8 cellular contexts compared by ENCODE assay signal in genomic region chr10:13528138-13528874, GRCh38. TPM values are rescaled to one million over a fixed set of nuclear protein-coding genes. Genes with fewer than 3 reads are reported as not detected.
DNase-seq lines count a peak whose midpoint lies in the region; ATAC-seq, FAIRE-seq and TF ChIP-seq lines count a peak whose summit lies in the region.

No MANE protein-coding gene starts in this region.

- peak overlapping the region; percentile 91 for H3K4me2 ChIP-seq in A549

- no peaks in the 10 kb centered on the region for H3K36me3 Mint-ChIP-seq in stimulated activated memory B cell treated with anti-CD40 and anti-IgM and Interleukin-4, amounts not matched to agents 10 μg/mL and 1 μg/mL and 100 μg/mL, for 72 hours

- POLR2A ChIA-PET in A549 (lab: Yijun Ruan, JAX) = interaction anchor here (1.5 kb wide), 1 partner anchor 59 kb away, joined by 4 read pairs; the partner anchor contains the start of gene PRPF18

- no peak for TF ChIP-seq RAD21 in A549 (conservative IDR thresholded peaks at IDR 0.05 in 1 of 2, IDR thresholded peaks at IDR 0.05 in 1 of 2)

- H3K4me3 ChIP-seq in A549 = peak overlapping the region; percentile 98
- H3K4me3 ChIP-seq in astrocyte of the cerebellum (ENCODE audit: low read depth, low read length) = peak overlapping the region; percentile 54

- in situ Hi-C loops in astrocyte of the cerebellum (cut with HindIII; ENCODE audit: low sequenced_read_pairs) = loop anchor here (5.0 kb wide), 1 partner anchor 61 kb away; no protein-coding TSS in a partner anchor

- no peak for TF ChIP-seq POLR2A in A549 (IDR thresholded peaks at IDR 0.05; ENCODE audit: low read length)

- CTCF ChIA-PET in A549 (lab: Yijun Ruan, JAX) = interaction anchor here (0.8 to 2.0 kb wide), 5 partner anchors 10 to 256 kb away, joined by 3 to 5 read pairs (median 3); no protein-coding TSS in a partner anchor

- no peak overlapping the region for H3K27ac Mint-ChIP-seq in stimulated activated memory B cell treated with anti-CD40 and anti-IgM and Interleukin-4, amounts not matched to agents 10 μg/mL and 1 μg/mL and 100 μg/mL, for 72 hours

- TF ChIP-seq CTCF in A549 (IDR thresholded peaks at IDR 0.05) (no peak), GM20000 (IDR thresholded peaks at IDR 0.05; ENCODE audit: extremely low read depth, missing control alignments) (no peak), astrocyte of the cerebellum (IDR thresholded peaks at IDR 0.05; ENCODE audit: low read depth, low read length, missing control alignments) (no peak)

- peaks cover 59% of the 10 kb centered on the region for H3K27me3 Mint-ChIP-seq in stimulated activated memory B cell treated with anti-CD40 and anti-IgM and Interleukin-4, amounts not matched to agents 10 μg/mL and 1 μg/mL and 100 μg/mL, for 72 hours

- peaks cover 19% of the 10 kb centered on the region for H3K4me1 ChIP-seq in A549

- under 1% methylated on average over 12 of the region's 103 CpGs for WGBS in A549 (ENCODE audit: missing lambda C conversion rate)

- ATAC-seq in A549 = peak; percentile 26 to 57; a peak in 4 of 6 replicates
- peak; percentile 5 for ATAC-seq in stimulated activated memory B cell treated with anti-CD40 and anti-IgM and Interleukin-4, amounts not matched to agents 10 μg/mL and 1 μg/mL and 100 μg/mL, for 72 hours
- no peak for ATAC-seq in GM21723 (IDR thresholded peaks at IDR 0.05; ENCODE audit: unreplicated experiment)

- peak overlapping the region; percentile 46 for H3K4me3 Mint-ChIP-seq in stimulated activated memory B cell treated with anti-CD40 and anti-IgM and Interleukin-4, amounts not matched to agents 10 μg/mL and 1 μg/mL and 100 μg/mL, for 72 hours

- H3K9me3 Mint-ChIP-seq in stimulated activated memory B cell treated with anti-CD40 and anti-IgM and Interleukin-4, amounts not matched to agents 10 μg/mL and 1 μg/mL and 100 μg/mL, for 72 hours = no peaks in the 10 kb centered on the region

- FAIRE-seq in A549 (lab: Jason Lieb, UNC) = no peak

- H3K9me3 ChIP-seq in A549 = no peaks in the 10 kb centered on the region

- TF ChIP-seq EP300 in A549 (IDR thresholded peaks at IDR 0.05) = no peak

- peaks cover 16% of the 10 kb centered on the region for H3K4me1 Mint-ChIP-seq in stimulated activated memory B cell treated with anti-CD40 and anti-IgM and Interleukin-4, amounts not matched to agents 10 μg/mL and 1 μg/mL and 100 μg/mL, for 72 hours

- H3K27ac ChIP-seq in A549 = peak overlapping the region; percentile 92 to 98

- peak in 1 of 2 experiments; percentile 18 for DNase-seq in A549 (ENCODE audit: low read depth in 1 of 2, low spot score in 1 of 2)
- DNase-seq in GM20000 (ENCODE audit: low spot score) = peak; percentile 64
- no peak for DNase-seq in astrocyte of the cerebellum (ENCODE audit: low read depth)
- DNase-seq in iPS-NIHi7 (ENCODE audit: extremely low spot score) = peak; percentile 38
- DNase-seq in NCI-H226 = no peak
- DNase-seq in GOT3 (lab: John Stamatoyannopoulos, UW) = no peak

TF ChIP-seq in A549, 52 proteins besides CTCF, POLR2A, EP300 and RAD21:
- TF ChIP-seq ZNF302 (CRISPR knock-in tag; IDR thresholded peaks at IDR 0.05) (no peak), FOSB (CRISPR knock-in tag; IDR thresholded peaks at IDR 0.05) (no peak), PHF8 (IDR thresholded peaks at IDR 0.05; ENCODE audit: borderline replicate concordance, low read depth) (no peak), JUNB (IDR thresholded peaks at IDR 0.05) (no peak), HOXB13 (CRISPR knock-in tag; IDR thresholded peaks at IDR 0.05; ENCODE audit: low read depth) (no peak), CHD2 (IDR thresholded peaks at IDR 0.05; ENCODE audit: low read length, partially characterized antibody) (no peak), RARB (CRISPR knock-in tag; IDR thresholded peaks at IDR 0.05) (no peak), ZSCAN20 (CRISPR knock-in tag; IDR thresholded peaks at IDR 0.05) (no peak), TP53 (CRISPR knock-in tag; IDR thresholded peaks at IDR 0.05) (no peak), ATOH8 (CRISPR knock-in tag; IDR thresholded peaks at IDR 0.05; ENCODE audit: low read depth) (no peak), HOXB5 (CRISPR knock-in tag; IDR thresholded peaks at IDR 0.05) (no peak), ZC3H11A (IDR thresholded peaks at IDR 0.05) (no peak), HDAC2 (IDR thresholded peaks at IDR 0.05) (no peak), CBX8 (IDR thresholded peaks at IDR 0.05) (no peak), ELK1 (IDR thresholded peaks at IDR 0.05; ENCODE audit: low read depth, low read length) (no peak)

RNA-seq across cellular contexts. Expression of gene BEND7, which starts 0.5 kb away (rescaled TPM):
- polyA plus RNA-seq in A549 (2011; rRNA removed) (11.5 and 12.2 TPM in 2 replicates), A549 (2017; fragmentation: RNase III; extraction: RNeasy Plus Mini Kit Qiagen cat#74134 plus additional on column Dnase treatment) (7.9 to 10.4 TPM (median 9.8 TPM) in 3 replicates)
- polyA plus RNA-seq in A549 (2012; cell fraction: cytosol; rRNA removed) = 4.0 and 5.1 TPM in 2 replicates
- 3.6 and 4.4 TPM in 2 replicates for polyA plus RNA-seq in A549 (2012; cell fraction: nucleus; rRNA removed)
- 4.0 and 5.7 TPM in 2 replicates for polyA minus RNA-seq in A549 (2011; rRNA and poly(A)+ RNA removed)

RNA-seq across cellular contexts. Expression of gene PRPF18, which starts 58.5 kb away (rescaled TPM):
- polyA plus RNA-seq in A549 (2011; rRNA removed) (21.5 and 39.6 TPM in 2 replicates), A549 (2017; fragmentation: RNase III; extraction: RNeasy Plus Mini Kit Qiagen cat#74134 plus additional on column Dnase treatment) (22.0 to 22.8 TPM (median 22.3 TPM) in 3 replicates)
- polyA plus RNA-seq in A549 (2012; cell fraction: cytosol; rRNA removed) = 7.6 and 10.6 TPM in 2 replicates
- polyA plus RNA-seq in A549 (2012; cell fraction: nucleus; rRNA removed) = 2.5 and 3.5 TPM in 2 replicates
- polyA minus RNA-seq in A549 (2011; rRNA and poly(A)+ RNA removed) = 8.0 and 8.6 TPM in 2 replicates

Comparison
In these comparisons a context has a peak if more than half of its experiments do, and no peak if none do; other contexts are left out.
1. DNase-seq: peak in GM20000 (single experiment) and iPS-NIHi7 (single experiment); none in astrocyte of the cerebellum (single experiment), NCI-H226 (single experiment) and GOT3 (single experiment).